ENCODE assay signal across 1 cellular context in genomic region chr12:48454675-48455074, GRCh38.
TF ChIP-seq lines count a peak whose summit lies in the region.

No MANE protein-coding gene starts in this region.

TF ChIP-seq in HepG2, 621 proteins besides CTCF, POLR2A, EP300 and RAD21 (continued from another document):
- TF ChIP-seq ARID3A (IDR thresholded peaks at IDR 0.05; ENCODE audit: low read depth, low read length) (no peak), SMC3 (IDR thresholded peaks at IDR 0.05; ENCODE audit: low read length) (peak; percentile 44; the same call in 1 of the 2 replicates), NFYB (CRISPR knock-in tag; IDR thresholded peaks at IDR 0.05) (no peak), KDM2A (CRISPR knock-in tag; IDR thresholded peaks at IDR 0.05; ENCODE audit: borderline replicate concordance, low read depth) (no peak), RXRB (CRISPR knock-in tag; IDR thresholded peaks at IDR 0.05; ENCODE audit: borderline replicate concordance) (no peak), ZBTB4 (CRISPR knock-in tag; IDR thresholded peaks at IDR 0.05; ENCODE audit: borderline replicate concordance) (no peak)
